Comparison of ENCODE assay signal across 1 cellular context in the genomic region with DNA sequence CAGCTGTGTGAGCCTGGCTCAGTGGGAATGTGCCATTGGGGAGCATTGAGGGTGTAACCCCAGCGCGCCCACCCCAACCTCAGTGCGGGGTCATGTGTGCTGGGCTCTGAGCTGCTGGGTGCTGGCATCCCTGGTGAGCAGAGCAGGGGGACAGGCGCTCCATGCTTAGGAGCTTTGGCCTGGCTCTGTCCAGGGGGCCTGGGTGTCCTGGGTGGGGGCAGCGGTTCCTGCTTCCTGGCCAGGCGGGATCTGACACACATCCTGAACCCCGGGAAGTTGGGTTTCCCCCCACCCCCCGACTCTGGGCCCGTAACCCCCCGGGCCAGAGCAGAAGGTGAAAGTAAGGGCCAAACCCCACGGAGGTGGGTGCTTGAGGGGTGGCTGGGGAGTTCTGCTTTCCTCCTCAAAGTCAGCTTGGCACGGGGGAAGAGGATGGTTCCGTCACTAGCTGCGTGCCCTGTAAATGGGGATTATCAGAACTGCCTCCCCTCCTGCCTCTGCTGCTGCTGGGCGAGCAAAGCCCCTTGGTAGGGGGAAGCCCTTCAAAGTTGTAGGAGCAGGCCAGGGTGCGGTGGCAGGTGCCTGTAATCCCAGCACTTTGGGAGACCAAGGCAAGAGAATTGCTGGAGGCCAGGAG.
TF ChIP-seq lines count a peak whose summit lies in the region.

No MANE protein-coding gene starts in this region.

TF ChIP-seq in HCT116, 20 proteins besides CTCF, POLR2A, EP300 and RAD21 (continued from another document):
- TF ChIP-seq TCF7L2 (IDR thresholded peaks at IDR 0.05; ENCODE audit: borderline replicate concordance, extremely low read depth, insufficient read depth, insufficient read length) (no peak), JUND (IDR thresholded peaks at IDR 0.05) (no peak), CEBPB (IDR thresholded peaks at IDR 0.05; ENCODE audit: low read depth) (no peak), SP1 (IDR thresholded peaks at IDR 0.05; ENCODE audit: low read depth) (no peak), POLR2AphosphoS5 (IDR thresholded peaks at IDR 0.05; ENCODE audit: low read depth, low read length) (no peak), EGR1 (IDR thresholded peaks at IDR 0.05; ENCODE audit: low read depth) (no peak), EZH2 (IDR thresholded peaks at IDR 0.05) (no peak), CBX3 (IDR thresholded peaks at IDR 0.05; ENCODE audit: low read depth) (no peak)
- TF ChIP-seq, protein P1, sequence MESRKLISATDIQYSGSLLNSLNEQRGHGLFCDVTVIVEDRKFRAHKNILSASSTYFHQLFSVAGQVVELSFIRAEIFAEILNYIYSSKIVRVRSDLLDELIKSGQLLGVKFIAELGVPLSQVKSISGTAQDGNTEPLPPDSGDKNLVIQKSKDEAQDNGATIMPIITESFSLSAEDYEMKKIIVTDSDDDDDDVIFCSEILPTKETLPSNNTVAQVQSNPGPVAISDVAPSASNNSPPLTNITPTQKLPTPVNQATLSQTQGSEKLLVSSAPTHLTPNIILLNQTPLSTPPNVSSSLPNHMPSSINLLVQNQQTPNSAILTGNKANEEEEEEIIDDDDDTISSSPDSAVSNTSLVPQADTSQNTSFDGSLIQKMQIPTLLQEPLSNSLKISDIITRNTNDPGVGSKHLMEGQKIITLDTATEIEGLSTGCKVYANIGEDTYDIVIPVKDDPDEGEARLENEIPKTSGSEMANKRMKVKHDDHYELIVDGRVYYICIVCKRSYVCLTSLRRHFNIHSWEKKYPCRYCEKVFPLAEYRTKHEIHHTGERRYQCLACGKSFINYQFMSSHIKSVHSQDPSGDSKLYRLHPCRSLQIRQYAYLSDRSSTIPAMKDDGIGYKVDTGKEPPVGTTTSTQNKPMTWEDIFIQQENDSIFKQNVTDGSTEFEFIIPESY (IDR thresholded peaks at IDR 0.05; ENCODE audit: extremely low read depth, insufficient replicate concordance, low read length), result no peak
- TF ChIP-seq, protein P2, sequence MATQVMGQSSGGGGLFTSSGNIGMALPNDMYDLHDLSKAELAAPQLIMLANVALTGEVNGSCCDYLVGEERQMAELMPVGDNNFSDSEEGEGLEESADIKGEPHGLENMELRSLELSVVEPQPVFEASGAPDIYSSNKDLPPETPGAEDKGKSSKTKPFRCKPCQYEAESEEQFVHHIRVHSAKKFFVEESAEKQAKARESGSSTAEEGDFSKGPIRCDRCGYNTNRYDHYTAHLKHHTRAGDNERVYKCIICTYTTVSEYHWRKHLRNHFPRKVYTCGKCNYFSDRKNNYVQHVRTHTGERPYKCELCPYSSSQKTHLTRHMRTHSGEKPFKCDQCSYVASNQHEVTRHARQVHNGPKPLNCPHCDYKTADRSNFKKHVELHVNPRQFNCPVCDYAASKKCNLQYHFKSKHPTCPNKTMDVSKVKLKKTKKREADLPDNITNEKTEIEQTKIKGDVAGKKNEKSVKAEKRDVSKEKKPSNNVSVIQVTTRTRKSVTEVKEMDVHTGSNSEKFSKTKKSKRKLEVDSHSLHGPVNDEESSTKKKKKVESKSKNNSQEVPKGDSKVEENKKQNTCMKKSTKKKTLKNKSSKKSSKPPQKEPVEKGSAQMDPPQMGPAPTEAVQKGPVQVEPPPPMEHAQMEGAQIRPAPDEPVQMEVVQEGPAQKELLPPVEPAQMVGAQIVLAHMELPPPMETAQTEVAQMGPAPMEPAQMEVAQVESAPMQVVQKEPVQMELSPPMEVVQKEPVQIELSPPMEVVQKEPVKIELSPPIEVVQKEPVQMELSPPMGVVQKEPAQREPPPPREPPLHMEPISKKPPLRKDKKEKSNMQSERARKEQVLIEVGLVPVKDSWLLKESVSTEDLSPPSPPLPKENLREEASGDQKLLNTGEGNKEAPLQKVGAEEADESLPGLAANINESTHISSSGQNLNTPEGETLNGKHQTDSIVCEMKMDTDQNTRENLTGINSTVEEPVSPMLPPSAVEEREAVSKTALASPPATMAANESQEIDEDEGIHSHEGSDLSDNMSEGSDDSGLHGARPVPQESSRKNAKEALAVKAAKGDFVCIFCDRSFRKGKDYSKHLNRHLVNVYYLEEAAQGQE (IDR thresholded peaks at IDR 0.05; ENCODE audit: low read depth), result no peak
